15 cellular contexts compared by ENCODE assay signal in the genomic region with DNA sequence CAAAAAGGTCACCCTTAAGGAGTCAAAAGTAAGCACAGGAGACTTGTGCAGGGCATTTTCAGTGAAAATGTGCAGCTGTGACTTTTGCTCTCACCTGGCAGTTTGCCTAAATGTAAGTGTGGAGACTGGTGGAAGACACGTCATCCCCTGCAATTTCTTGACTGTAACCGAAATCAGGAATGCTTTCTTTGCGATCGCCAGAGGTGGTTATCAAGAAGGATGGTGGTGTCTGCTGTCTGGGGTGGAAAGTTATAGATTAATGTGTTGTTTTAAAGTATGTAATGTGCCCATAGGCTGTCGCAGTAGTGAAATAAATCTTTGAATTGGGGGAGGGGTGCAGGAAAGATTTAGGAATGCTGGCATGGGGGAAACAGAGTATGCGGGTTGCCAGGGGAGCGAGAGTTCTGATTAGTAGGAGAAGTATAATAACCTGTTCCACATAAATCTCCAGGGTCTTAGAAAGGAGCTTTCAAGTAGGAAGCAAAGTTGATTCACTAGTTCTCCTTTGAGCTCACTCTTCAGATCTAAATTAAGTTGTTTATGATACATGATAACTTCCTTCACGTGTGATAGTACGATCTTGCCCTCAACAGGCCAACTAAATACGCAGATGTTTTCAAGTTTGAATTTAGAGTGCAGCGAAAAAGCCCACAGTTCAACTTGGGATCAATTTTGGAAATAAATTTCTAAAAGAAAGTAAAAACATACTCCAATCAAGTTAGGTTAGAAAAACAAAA.
DNase-seq lines count a peak whose midpoint lies in the region; ATAC-seq and TF ChIP-seq lines count a peak whose summit lies in the region.
"Had no signal": no experiment of that assay in that cellular context is flagged by ENCODE, and none has a peak within 500 bp of the region (broad histone marks: within the 10 kb centered on the region; RNA-seq: fewer than 3 reads in every experiment).

No MANE protein-coding gene starts in this region.

- TF ChIP-seq CTCF in body of pancreas (IDR thresholded peaks at IDR 0.05): no peak
- no peak for TF ChIP-seq CTCF in CD8-positive, alpha-beta T cell (IDR thresholded peaks at IDR 0.05)

- POLR2A ChIA-PET in CD8-positive, alpha-beta T cell (lab: Charles Lee): no interaction called here

- H3K27ac Mint-ChIP-seq in CD8-positive, alpha-beta T cell: no peak overlapping the region

- no peaks in the 10 kb centered on the region for H3K9me3 ChIP-seq in body of pancreas
- no peaks in the 10 kb centered on the region for H3K9me3 ChIP-seq in stomach smooth muscle (ENCODE audit: control insufficient read depth in 2 of 2, low read length in 2 of 2)
- H3K9me3 ChIP-seq in CD8-positive, alpha-beta T cell (ENCODE audit: low read length): no peaks in the 10 kb centered on the region

- H3K27me3 ChIP-seq in body of pancreas (no peaks in the 10 kb centered on the region), stomach smooth muscle (ENCODE audit: control insufficient read depth in 1 of 2, insufficient read depth in 2 of 2, low read length in 2 of 2) (no peaks in the 10 kb centered on the region)
- no peaks in the 10 kb centered on the region for H3K27me3 ChIP-seq in CD8-positive, alpha-beta T cell (ENCODE audit: insufficient read depth, low read length)

- no peak overlapping the region for H3K9ac ChIP-seq in stomach smooth muscle (ENCODE audit: low read length in 2 of 2)

- H3K36me3 ChIP-seq in body of pancreas (replicated peaks in 1 of 2; ENCODE audit: insufficient read depth in 1 of 2, low read depth in 2 of 2): no peaks in the 10 kb centered on the region
- H3K36me3 ChIP-seq in stomach smooth muscle (ENCODE audit: control insufficient read depth in 2 of 2, insufficient read depth in 2 of 2, low read length in 2 of 2): no peaks in the 10 kb centered on the region
- H3K36me3 ChIP-seq in CD8-positive, alpha-beta T cell (ENCODE audit: insufficient read depth, low read length): no peaks in the 10 kb centered on the region

- H3K4me1 ChIP-seq in body of pancreas: no peaks in the 10 kb centered on the region
- no peaks in the 10 kb centered on the region for H3K4me1 ChIP-seq in stomach smooth muscle (ENCODE audit: control insufficient read depth, insufficient read depth, low read length)
- H3K4me1 ChIP-seq in CD8-positive, alpha-beta T cell (ENCODE audit: insufficient read depth, low read length): no peaks in the 10 kb centered on the region

- DNase-seq in LoVo (ENCODE audit: low spot score): peak; percentile 69
- peak; percentile 52 to 67 (median 60) for DNase-seq in body of pancreas
- peak; percentile 84 for DNase-seq in kidney tubule cell (ENCODE audit: low spot score)
- DNase-seq in stimulated activated CD4-positive, alpha-beta T cell treated with anti-CD3 and anti-CD28 coated beads, Interleukin-15, amount 100 ng/mL, for 24 hours: no peak
- no peak for DNase-seq in SW480 (ENCODE audit: low spot score)
- no peak for DNase-seq in CD8-positive, alpha-beta T cell
- DNase-seq: activated CD8-positive, alpha-beta memory T cell treated with anti-CD3 and anti-CD28 coated beads, Interleukin-2, amount 50 U/mL, for 4 hours; amygdala; islet precursor cell; NCI-H446; stimulated activated CD4-positive, alpha-beta T cell treated with anti-CD3 and anti-CD28 coated beads, Interleukin-4, amount 100 ng/mL, for 1 hour had no signal

- WGBS in body of pancreas, 2 donors: 28 to 33% methylated on average over 11 of the region's 11 CpGs

- H3K4me3 Mint-ChIP-seq in CD8-positive, alpha-beta T cell: no peak overlapping the region

- peaks cover 2% of the 10 kb centered on the region for H3K9me3 Mint-ChIP-seq in CD8-positive, alpha-beta T cell

- peak overlapping the region in 1 of 4 donors; percentile 47 for H3K27ac ChIP-seq in body of pancreas
- no peak overlapping the region for H3K27ac ChIP-seq in stomach smooth muscle (ENCODE audit: low read length)
- no peak overlapping the region for H3K27ac ChIP-seq in CD8-positive, alpha-beta T cell (ENCODE audit: low read depth, low read length)
- H3K27ac ChIP-seq: epithelial cell of prostate had no signal

- CTCF ChIA-PET in CD8-positive, alpha-beta T cell (lab: Charles Lee): interaction anchor here (0.5 kb wide), 1 partner anchor 1215 kb away, joined by 3 read pairs; no protein-coding TSS in a partner anchor

- H3K4me3 ChIP-seq in body of pancreas (no peak overlapping the region), stomach smooth muscle (ENCODE audit: low read length in 2 of 2) (peak overlapping the region; percentile 22 to 24)
- no peak overlapping the region for H3K4me3 ChIP-seq in CD8-positive, alpha-beta T cell (ENCODE audit: low read depth, low read length)
- H3K4me3 ChIP-seq: GM12878 had no signal

- intact Hi-C loops in body of pancreas (cut with DNase I): no loop called here
- intact Hi-C loops in CD8-positive, alpha-beta T cell (cut with DNase I, micrococcal nuclease): no loop called here

- peak; percentile 87 for ATAC-seq in body of pancreas
- no peak for ATAC-seq in CD8-positive, alpha-beta T cell
- ATAC-seq: GM12878, Right ventricle myocardium inferior had no signal

- H3K36me3 Mint-ChIP-seq in CD8-positive, alpha-beta T cell: no peaks in the 10 kb centered on the region

- H3K27me3 Mint-ChIP-seq in CD8-positive, alpha-beta T cell (ENCODE audit: low read depth): no peaks in the 10 kb centered on the region

- TF ChIP-seq POLR2A in body of pancreas (IDR thresholded peaks at IDR 0.05): no peak

- H3K4me1 Mint-ChIP-seq in CD8-positive, alpha-beta T cell (ENCODE audit: low read depth): no peaks in the 10 kb centered on the region

Comparison
In these comparisons a context has a peak if more than half of its experiments do, and no peak if none do; other contexts are left out.
1. DNase-seq: peak in LoVo (single experiment), body of pancreas (4 of 4) and kidney tubule cell (single experiment); none in stimulated activated CD4-positive, alpha-beta T cell treated with anti-CD3 and anti-CD28 coated beads, Interleukin-15, amount 100 ng/mL, for 24 hours (single experiment), SW480 (single experiment) and CD8-positive, alpha-beta T cell (0 of 7).
2. H3K4me3 ChIP-seq: peak in stomach smooth muscle (2 of 2); none in body of pancreas (0 of 2) and CD8-positive, alpha-beta T cell (single experiment).